8 cellular contexts compared by ENCODE assay signal in the genomic region with DNA sequence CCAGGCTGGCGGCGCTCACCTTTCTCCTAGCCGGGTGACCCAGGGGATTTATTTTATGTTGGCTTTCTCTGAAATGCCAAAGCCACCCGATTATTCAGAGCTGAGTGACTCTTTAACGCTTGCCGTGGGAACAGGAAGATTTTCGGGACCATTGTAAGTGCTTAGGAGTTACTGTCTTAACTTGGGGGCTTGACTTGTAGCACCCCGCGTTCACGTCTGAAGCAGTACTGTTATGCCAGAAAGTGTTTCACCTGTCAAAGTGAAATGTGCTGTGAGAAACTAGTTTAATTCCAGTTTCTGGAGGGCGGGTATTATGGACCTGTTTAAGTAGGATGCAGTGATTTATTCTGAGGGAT. TPM values are rescaled to one million over a fixed set of nuclear protein-coding genes. Genes with fewer than 3 reads are reported as not detected.
DNase-seq lines count a peak whose midpoint lies in the region; ATAC-seq and TF ChIP-seq lines count a peak whose summit lies in the region.

No MANE protein-coding gene starts in this region.

- no peak for DNase-seq in thoracic aorta (ENCODE audit: low spot score)
- DNase-seq in NCI-H2196 (lab: John Stamatoyannopoulos, UW; ENCODE audit: unreplicated experiment): no peak
- DNase-seq in HT-29 (ENCODE audit: low spot score): no peak

- no peaks in the 10 kb centered on the region for H3K36me3 ChIP-seq in thoracic aorta

- H3K27me3 ChIP-seq in layer of hippocampus (ENCODE audit: control insufficient read depth, insufficient read depth, low read length) (no peaks in the 10 kb centered on the region), thoracic aorta (replicated peaks; ENCODE audit: insufficient read depth) (no peaks in the 10 kb centered on the region)

- ATAC-seq in HG02588 (IDR thresholded peaks at IDR 0.05; ENCODE audit: unreplicated experiment): peak; percentile 8
- peak; percentile 20 for ATAC-seq in thoracic aorta (ENCODE audit: insufficient number of reproducible peaks, low FRiP score, low read depth)
- no peak for ATAC-seq in HG02571 (IDR thresholded peaks at IDR 0.05; ENCODE audit: unreplicated experiment)

- peaks cover 9 to 24% of the 10 kb centered on the region in 2 donors for H3K4me1 ChIP-seq in thoracic aorta (ENCODE audit: control insufficient read depth in 1 of 2, low read depth in 2 of 2)

- WGBS in adipose tissue, 3 donors: 0% methylated on average over 11 of the region's 11 CpGs

- no peaks in the 10 kb centered on the region for H3K9me3 ChIP-seq in thoracic aorta

- H3K4me3 ChIP-seq in thoracic aorta: peak overlapping the region; percentile 99

- no peak for TF ChIP-seq CTCF in C4-2B (conservative IDR thresholded peaks at IDR 0.05)
- no peak for TF ChIP-seq CTCF in thoracic aorta (IDR thresholded peaks at IDR 0.05)

- peak overlapping the region; percentile 95 for H3K27ac ChIP-seq in C4-2B
- peak overlapping the region; percentile 83 for H3K27ac ChIP-seq in adipose tissue (ENCODE audit: low read depth, low read length)
- peak overlapping the region; percentile 95 for H3K27ac ChIP-seq in layer of hippocampus (ENCODE audit: low read depth, low read length)
- peak overlapping the region; percentile 97 to 98 for H3K27ac ChIP-seq in thoracic aorta

RNA-seq across cellular contexts. Expression of gene LYSET, which starts 0.2 kb away (rescaled TPM):
- 10 to 100 TPM; 12.2 to 15.3 (median 14.4) TPM for polyA plus RNA-seq in adipose tissue
- total RNA-seq in thoracic aorta: 1 to 10 TPM; 3.2 to 5.2 TPM
- 5.7 and 6.0 TPM in 2 replicates for total RNA-seq in HT-29 (2014; rRNA removed; shearing (Covaris generic))

RNA-seq across cellular contexts. Expression of gene MOAP1, which starts 0.6 kb away (rescaled TPM):
- polyA plus RNA-seq in adipose tissue: 10 to 100 TPM; 14.7 to 20.8 (median 16.9) TPM
- total RNA-seq in thoracic aorta: 10 to 100 TPM; 26.0 to 28.6 TPM
- 14.8 and 18.2 TPM in 2 replicates for total RNA-seq in HT-29 (2014; rRNA removed; shearing (Covaris generic))

RNA-seq across cellular contexts. Expression of gene GON7, which starts 21.6 kb away (rescaled TPM):
- 10 to 100 TPM in 2 of 3 donors, 1 to 10 TPM in 1; 10.0 to 23.7 (median 11.5) TPM for polyA plus RNA-seq in adipose tissue
- total RNA-seq in thoracic aorta: 1 to 10 TPM; 3.1 to 3.2 TPM
- total RNA-seq in HT-29 (2014; rRNA removed; shearing (Covaris generic)): 15.5 and 20.0 TPM in 2 replicates

RNA-seq across cellular contexts. Expression of gene UBR7, which starts 21.7 kb away (rescaled TPM):
- polyA plus RNA-seq in adipose tissue: 10 to 100 TPM; 11.2 to 13.8 (median 11.3) TPM
- 10 to 100 TPM; 24.1 to 28.1 TPM for total RNA-seq in thoracic aorta
- 36.7 and 55.8 TPM in 2 replicates for total RNA-seq in HT-29 (2014; rRNA removed; shearing (Covaris generic))
